In the genomic region with DNA sequence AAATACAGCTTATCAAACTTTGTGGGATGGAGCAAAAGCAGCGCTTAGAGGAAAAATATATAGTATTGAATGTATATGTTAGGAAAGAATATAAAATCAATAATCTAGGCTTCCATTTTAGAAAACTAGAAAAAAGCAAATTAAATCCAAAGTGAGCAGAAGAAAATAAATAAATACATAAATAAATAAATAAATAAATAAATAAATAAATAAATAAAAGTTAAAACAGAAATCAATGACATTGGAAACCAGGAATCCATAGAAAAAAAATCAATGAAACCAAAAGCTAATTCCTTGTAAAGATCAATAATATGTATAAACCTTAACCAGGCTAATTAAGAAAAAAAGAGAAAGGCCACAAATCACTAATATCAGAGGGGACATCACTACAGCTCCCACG, we compare ENCODE assay signal across 20 cellular contexts.
A peak's percentile ranks its signal among the peaks of the same experiment; 100 is the strongest.
DNase-seq lines count a peak whose midpoint lies in the region; ATAC-seq, FAIRE-seq and TF ChIP-seq lines count a peak whose summit lies in the region.
"Had no signal": no experiment of that assay in that cellular context is flagged by ENCODE, and none has a peak within 500 bp of the region (broad histone marks: within the 10 kb centered on the region; RNA-seq: fewer than 3 reads in every experiment).

No MANE protein-coding gene starts in this region.

- no peak for DNase-seq in frontal cortex (ENCODE audit: low spot score in 2 of 2)
- no peak for DNase-seq in small intestine
- DNase-seq in amniotic stem cell (lab: John Stamatoyannopoulos, UW) = no peak
- DNase-seq: AML-193; Caco-2; Calu3; CD4-positive, alpha-beta T cell; CD8-positive, alpha-beta T cell; DMS79 treated with DMSO at 0.1 percent for 48 hours; GF-D8 had no signal

- H3K36me3 ChIP-seq in HEK293 (ENCODE audit: control insufficient read depth in 2 of 2, insufficient read depth in 1 of 2, low read length in 2 of 2) (no peaks in the 10 kb centered on the region), small intestine (ENCODE audit: control insufficient read depth in 2 of 2, insufficient read depth in 2 of 2, low read length in 2 of 2) (no peaks in the 10 kb centered on the region)
- H3K36me3 ChIP-seq: BLaER1 treated with 17β-estradiol and CSF1 and Interleukin-3, amounts not matched to agents 10 nM and 100 nM had no signal

- H3K9me3 ChIP-seq in HEK293 (ENCODE audit: control insufficient read depth, insufficient read depth, low read depth, low read length) (no peaks in the 10 kb centered on the region), small intestine (ENCODE audit: control insufficient read depth, low read depth) (no peaks in the 10 kb centered on the region)
- H3K9me3 ChIP-seq: BLaER1 treated with 17β-estradiol and CSF1 and Interleukin-3, amounts not matched to agents 10 nM and 100 nM had no signal

- no peaks in the 10 kb centered on the region for H3K27me3 ChIP-seq in small intestine (ENCODE audit: control insufficient read depth in 2 of 2, insufficient read depth in 2 of 2, low read length in 2 of 2)
- H3K27me3 ChIP-seq: BLaER1 treated with 17β-estradiol and CSF1 and Interleukin-3, amounts not matched to agents 10 nM and 100 nM had no signal

- FAIRE-seq in A204.1 (lab: Jason Lieb, UNC) (peak; percentile 51), frontal cortex (lab: Jason Lieb, UNC) (peak; percentile 67), small intestine (lab: Jason Lieb, UNC) (peak; percentile 15)
- FAIRE-seq: D721Med, G401.6, GM12891 had no signal

- no peak for ATAC-seq in HG03159 (IDR thresholded peaks at IDR 0.05; ENCODE audit: unreplicated experiment)
- ATAC-seq in GM21737 (IDR thresholded peaks at IDR 0.05; ENCODE audit: unreplicated experiment) = no peak
- ATAC-seq: CD8-positive, alpha-beta T cell had no signal

- H3K4me3 ChIP-seq in HEK293 (ENCODE audit: low read depth, low read length) (no peak overlapping the region), small intestine (ENCODE audit: low read depth in 1 of 2, low read length in 2 of 2) (no peak overlapping the region)
- H3K4me3 ChIP-seq: BLaER1 treated with 17β-estradiol and CSF1 and Interleukin-3, amounts not matched to agents 10 nM and 100 nM had no signal

- H3K27ac ChIP-seq in HEK293 (ENCODE audit: extremely low read depth, low read depth, low read length) (no peak overlapping the region), small intestine (ENCODE audit: low read depth in 1 of 2, low read length in 1 of 2) (no peak overlapping the region)
- H3K27ac ChIP-seq: 22Rv1; BLaER1 treated with 17β-estradiol and CSF1 and Interleukin-3, amounts not matched to agents 10 nM and 100 nM; C4-2B had no signal

- no peak for TF ChIP-seq CTCF in HEK293 (tag by site-specific recombination; IDR thresholded peaks at IDR 0.05)

- H3K4me1 ChIP-seq in HEK293 (ENCODE audit: control insufficient read depth, insufficient read depth, low read length) (no peaks in the 10 kb centered on the region), small intestine (ENCODE audit: control insufficient read depth in 2 of 2, insufficient read depth in 1 of 2, low read depth in 1 of 2, low read length in 1 of 2) (no peaks in the 10 kb centered on the region)
- H3K4me1 ChIP-seq: BLaER1 treated with 17β-estradiol and CSF1 and Interleukin-3, amounts not matched to agents 10 nM and 100 nM; Caco-2 had no signal

- WGBS in small intestine, 3 donors = 91 to 97% (median 92%) methylated on average over 2 of the region's 2 CpGs

- CTCF ChIA-PET in HEK293 (lab: Yijun Ruan, JAX) = no interaction called here

- POLR2A ChIA-PET in HEK293 (lab: Yijun Ruan, JAX) = no interaction called here

TF ChIP-seq in HEK293, 187 proteins besides CTCF, POLR2A, EP300 and RAD21 (continues in another document):
- TF ChIP-seq ZEB2 (tag by site-specific recombination; IDR thresholded peaks at IDR 0.05) (no peak), ZNF302 (tag by site-specific recombination; IDR thresholded peaks at IDR 0.05; ENCODE audit: low read depth) (no peak), ZNF510 (tag by site-specific recombination; IDR thresholded peaks at IDR 0.05; ENCODE audit: insufficient replicate concordance) (peak; percentile 72), ZBTB8A (tag by site-specific recombination; IDR thresholded peaks at IDR 0.05) (peak; percentile 68), KLF10 (tag by site-specific recombination; IDR thresholded peaks at IDR 0.05) (no peak), ZNF548 (tag by site-specific recombination; IDR thresholded peaks at IDR 0.05) (no peak), ZNF354C (tag by site-specific recombination; IDR thresholded peaks at IDR 0.05; ENCODE audit: borderline replicate concordance, low read depth) (0 out of 2 replicates have a peak, but pooled peaks have one; percentile 21), ZNF341 (tag by site-specific recombination; IDR thresholded peaks at IDR 0.05; ENCODE audit: low read depth) (peak; percentile 21; the same call in 1 of the 2 replicates), ZNF610 (tag by site-specific recombination; IDR thresholded peaks at IDR 0.05; ENCODE audit: borderline replicate concordance) (no peak), ZFP41 (tag by site-specific recombination; IDR thresholded peaks at IDR 0.05; ENCODE audit: borderline replicate concordance) (no peak), ZNF555 (tag by site-specific recombination; conservative IDR thresholded peaks at IDR 0.05) (peak; percentile 96), ZNF76 (tag by site-specific recombination; IDR thresholded peaks at IDR 0.05; ENCODE audit: borderline replicate concordance, low read depth) (no peak), ZNF624 (tag by site-specific recombination; IDR thresholded peaks at IDR 0.05) (no peak)
- TF ChIP-seq, protein P1, sequence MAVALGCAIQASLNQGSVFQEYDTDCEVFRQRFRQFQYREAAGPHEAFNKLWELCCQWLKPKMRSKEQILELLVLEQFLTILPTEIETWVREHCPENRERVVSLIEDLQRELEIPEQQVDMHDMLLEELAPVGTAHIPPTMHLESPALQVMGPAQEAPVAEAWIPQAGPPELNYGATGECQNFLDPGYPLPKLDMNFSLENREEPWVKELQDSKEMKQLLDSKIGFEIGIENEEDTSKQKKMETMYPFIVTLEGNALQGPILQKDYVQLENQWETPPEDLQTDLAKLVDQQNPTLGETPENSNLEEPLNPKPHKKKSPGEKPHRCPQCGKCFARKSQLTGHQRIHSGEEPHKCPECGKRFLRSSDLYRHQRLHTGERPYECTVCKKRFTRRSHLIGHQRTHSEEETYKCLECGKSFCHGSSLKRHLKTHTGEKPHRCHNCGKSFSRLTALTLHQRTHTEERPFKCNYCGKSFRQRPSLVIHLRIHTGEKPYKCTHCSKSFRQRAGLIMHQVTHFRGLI (tag by site-specific recombination; IDR thresholded peaks at IDR 0.05) = no peak
- TF ChIP-seq, protein P2, sequence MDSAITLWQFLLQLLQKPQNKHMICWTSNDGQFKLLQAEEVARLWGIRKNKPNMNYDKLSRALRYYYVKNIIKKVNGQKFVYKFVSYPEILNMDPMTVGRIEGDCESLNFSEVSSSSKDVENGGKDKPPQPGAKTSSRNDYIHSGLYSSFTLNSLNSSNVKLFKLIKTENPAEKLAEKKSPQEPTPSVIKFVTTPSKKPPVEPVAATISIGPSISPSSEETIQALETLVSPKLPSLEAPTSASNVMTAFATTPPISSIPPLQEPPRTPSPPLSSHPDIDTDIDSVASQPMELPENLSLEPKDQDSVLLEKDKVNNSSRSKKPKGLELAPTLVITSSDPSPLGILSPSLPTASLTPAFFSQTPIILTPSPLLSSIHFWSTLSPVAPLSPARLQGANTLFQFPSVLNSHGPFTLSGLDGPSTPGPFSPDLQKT (IDR thresholded peaks at IDR 0.05; ENCODE audit: borderline replicate concordance, low read depth, low read length) = no peak
- TF ChIP-seq, protein P3, sequence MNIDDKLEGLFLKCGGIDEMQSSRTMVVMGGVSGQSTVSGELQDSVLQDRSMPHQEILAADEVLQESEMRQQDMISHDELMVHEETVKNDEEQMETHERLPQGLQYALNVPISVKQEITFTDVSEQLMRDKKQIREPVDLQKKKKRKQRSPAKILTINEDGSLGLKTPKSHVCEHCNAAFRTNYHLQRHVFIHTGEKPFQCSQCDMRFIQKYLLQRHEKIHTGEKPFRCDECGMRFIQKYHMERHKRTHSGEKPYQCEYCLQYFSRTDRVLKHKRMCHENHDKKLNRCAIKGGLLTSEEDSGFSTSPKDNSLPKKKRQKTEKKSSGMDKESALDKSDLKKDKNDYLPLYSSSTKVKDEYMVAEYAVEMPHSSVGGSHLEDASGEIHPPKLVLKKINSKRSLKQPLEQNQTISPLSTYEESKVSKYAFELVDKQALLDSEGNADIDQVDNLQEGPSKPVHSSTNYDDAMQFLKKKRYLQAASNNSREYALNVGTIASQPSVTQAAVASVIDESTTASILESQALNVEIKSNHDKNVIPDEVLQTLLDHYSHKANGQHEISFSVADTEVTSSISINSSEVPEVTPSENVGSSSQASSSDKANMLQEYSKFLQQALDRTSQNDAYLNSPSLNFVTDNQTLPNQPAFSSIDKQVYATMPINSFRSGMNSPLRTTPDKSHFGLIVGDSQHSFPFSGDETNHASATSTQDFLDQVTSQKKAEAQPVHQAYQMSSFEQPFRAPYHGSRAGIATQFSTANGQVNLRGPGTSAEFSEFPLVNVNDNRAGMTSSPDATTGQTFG (tag by site-specific recombination; IDR thresholded peaks at IDR 0.05; ENCODE audit: borderline replicate concordance) = no peak
